Comparison of ENCODE assay signal across 8 cellular contexts in genomic region chr2:24827321-24828261, GRCh38. TPM values are rescaled to one million over a fixed set of nuclear protein-coding genes. Genes with fewer than 3 reads are reported as not detected.
DNase-seq lines count a peak whose midpoint lies in the region; ATAC-seq and TF ChIP-seq lines count a peak whose summit lies in the region.

No MANE protein-coding gene starts in this region.

- intact Hi-C loops in Panc1 (cut with micrococcal nuclease; ENCODE audit: unreplicated experiment): loop anchor here (1.0 kb wide), 1 partner anchor 417 kb away; no protein-coding TSS in a partner anchor

- no peaks in the 10 kb centered on the region for H3K9me3 ChIP-seq in Panc1 (ENCODE audit: control insufficient read depth, insufficient read depth, low read depth, low read length)
- no peaks in the 10 kb centered on the region for H3K9me3 ChIP-seq in neural cell (ENCODE audit: low read length)

- no TSS peak for BruUV-seq in Panc1 (replicated peaks; lab: Mats Ljungman, UMichigan)

- no peak overlapping the region for H3K4me3 ChIP-seq in Jurkat, Clone E6-1 (ENCODE audit: low read length)
- no peak overlapping the region for H3K4me3 ChIP-seq in Panc1 (ENCODE audit: low read depth in 2 of 2, low read length in 2 of 2)
- H3K4me3 ChIP-seq in fibroblast of mammary gland (ENCODE audit: control insufficient read depth, low read depth, low read length): no peak overlapping the region
- no peak overlapping the region for H3K4me3 ChIP-seq in neural cell (ENCODE audit: low read length)

- H3K27me3 ChIP-seq in Panc1 (ENCODE audit: control insufficient read depth, insufficient read depth, low read length) (no peaks in the 10 kb centered on the region), neural cell (ENCODE audit: insufficient read depth, low read depth, low read length) (no peaks in the 10 kb centered on the region)

- TF ChIP-seq EP300 in neural cell (conservative IDR thresholded peaks at IDR 0.05; ENCODE audit: poor library complexity, severe bottlenecking): no peak

- CTCF ChIA-PET in Panc1 (lab: Charles Lee): interaction anchor here (0.5 to 2.4 kb wide), 4 partner anchors 22 to 525 kb away, joined by 3 to 13 read pairs (median 3); no protein-coding TSS in a partner anchor

- DNase-seq in CMK (ENCODE audit: low read depth) (peak; percentile 76), Panc1 (ENCODE audit: low read depth, low spot score) (peak; percentile 71), fibroblast of mammary gland (ENCODE audit: low read depth) (peak; percentile 89)
- peak; percentile 85 for DNase-seq in Jurkat, Clone E6-1 (ENCODE audit: low read depth, low spot score)
- DNase-seq in activated T-cell treated with anti-CD3 and anti-CD28 coated beads, Interleukin-2, amount 50 U/mL, for 48 hours: peak; percentile 75 to 81
- peak; percentile 66 for DNase-seq in stimulated activated naive CD8-positive, alpha-beta T cell treated with anti-CD3 and anti-CD28 coated beads, Interleukin-15, Interleukin-2, amounts not matched to agents 100 U/mL and 50 U/mL, for 24 hours

- H4K20me1 ChIP-seq in neural cell (ENCODE audit: insufficient read depth): no peaks in the 10 kb centered on the region

- TF ChIP-seq CTCF in Panc1 (IDR thresholded peaks at IDR 0.05): peak; percentile 93
- peak; percentile 97 for TF ChIP-seq CTCF in fibroblast of mammary gland (conservative IDR thresholded peaks at IDR 0.05; ENCODE audit: control insufficient read depth, insufficient read depth, low read depth, low read length)
- TF ChIP-seq CTCF in neural cell (IDR thresholded peaks at IDR 0.05; ENCODE audit: poor library complexity, severe bottlenecking): peak; percentile 94

- ATAC-seq in GM19463 (IDR thresholded peaks at IDR 0.05; ENCODE audit: unreplicated experiment) (peak; percentile 77), Panc1 (peak; percentile 94)
- ATAC-seq in stimulated activated naive CD8-positive, alpha-beta T cell treated with anti-CD3 and anti-CD28 coated beads, Interleukin-15, Interleukin-2, amounts not matched to agents 100 U/mL and 50 U/mL, for 24 hours: peak; percentile 84

- H3K79me2 ChIP-seq in neural cell (replicated peaks; ENCODE audit: insufficient read depth, low read length): no peaks in the 10 kb centered on the region

- H3K9ac ChIP-seq in neural cell (ENCODE audit: low read length): no peak overlapping the region

- H3K36me3 ChIP-seq in Panc1 (ENCODE audit: control insufficient read depth, insufficient read depth, low read length): no peaks in the 10 kb centered on the region
- no peaks in the 10 kb centered on the region for H3K36me3 ChIP-seq in neural cell (ENCODE audit: insufficient read depth, low read length)

- H2AFZ ChIP-seq in neural cell (ENCODE audit: low read depth, low read length): no peak overlapping the region

- H3F3A ChIP-seq in neural cell (ENCODE audit: insufficient read depth, low read length, poor library complexity, severe bottlenecking): no peaks in the 10 kb centered on the region

- no peak overlapping the region for H3K4me2 ChIP-seq in neural cell (ENCODE audit: low read length)

- H3K9me2 ChIP-seq in neural cell (ENCODE audit: insufficient read depth, low read length): no peaks in the 10 kb centered on the region

- H3K27ac ChIP-seq in Panc1 (ENCODE audit: low read length) (no peak overlapping the region), neural cell (ENCODE audit: low read length) (no peak overlapping the region)

- in situ Hi-C loops in Panc1 (cut with HindIII; ENCODE audit: low pct_unique_long_range_greater_than_20kb, low sequenced_read_pairs): no loop called here

- POLR2A ChIA-PET in Panc1 (lab: Charles Lee): no interaction called here

- TF ChIP-seq RAD21 in neural cell (conservative IDR thresholded peaks at IDR 0.05): peak; percentile 95

- peaks cover 11% of the 10 kb centered on the region for H3K4me1 ChIP-seq in Panc1 (ENCODE audit: control insufficient read depth, insufficient read depth, low read length)

TF ChIP-seq in neural cell, 6 proteins besides CTCF, POLR2A, EP300 and RAD21:
- TF ChIP-seq EZH2 (IDR thresholded peaks at IDR 0.05; ENCODE audit: borderline replicate concordance, insufficient read depth, low read length, poor library complexity, severe bottlenecking): no peak
- no peak for TF ChIP-seq TAF1 (IDR thresholded peaks at IDR 0.05; ENCODE audit: low read depth)
- TF ChIP-seq SMC3 (conservative IDR thresholded peaks at IDR 0.05; ENCODE audit: poor library complexity): peak; percentile 92

RNA-seq across cellular contexts. Expression of gene CENPO, which starts 34.4 kb away (rescaled TPM):
- polyA plus RNA-seq in Jurkat, Clone E6-1 (2012; ENCODE audit: insufficient read depth, insufficient read length): 45.6 TPM
- 39.3 TPM for total RNA-seq in Panc1 (2021; ENCODE audit: unreplicated experiment)
- polyA plus RNA-seq in Panc1 (2012; ENCODE audit: insufficient read length): 14.0 TPM
- polyA plus RNA-seq in neural cell: 4.4 and 4.6 TPM in 2 replicates
- polyA minus RNA-seq in neural cell: 12.6 and 13.4 TPM in 2 replicates

RNA-seq across cellular contexts. Expression of gene PTRHD1, which starts 34.4 kb away (rescaled TPM):
- polyA plus RNA-seq in Jurkat, Clone E6-1 (2012; ENCODE audit: insufficient read depth, insufficient read length): 77.9 TPM
- 55.1 TPM for total RNA-seq in Panc1 (2021; ENCODE audit: unreplicated experiment)
- polyA plus RNA-seq in Panc1 (2012; ENCODE audit: insufficient read length): 62.3 TPM
- 27.4 and 33.6 TPM in 2 replicates for polyA plus RNA-seq in neural cell
- polyA minus RNA-seq in neural cell: 17.8 and 18.0 TPM in 2 replicates
